9 cellular contexts compared by ENCODE assay signal in genomic region chr12:52171950-52172512, GRCh38. TPM values are rescaled to one million over a fixed set of nuclear protein-coding genes. Genes with fewer than 3 reads are reported as not detected.
DNase-seq lines count a peak whose midpoint lies in the region; ATAC-seq and TF ChIP-seq lines count a peak whose summit lies in the region.
"Had no signal": no experiment of that assay in that cellular context is flagged by ENCODE, and none has a peak within 500 bp of the region (broad histone marks: within the 10 kb centered on the region; RNA-seq: fewer than 3 reads in every experiment).

No MANE protein-coding gene starts in this region.

- TF ChIP-seq CTCF in AG04450 (IDR thresholded peaks at IDR 0.05; ENCODE audit: low read depth, low read length) (peak; percentile 37), GM12875 (IDR thresholded peaks at IDR 0.05; ENCODE audit: borderline replicate concordance, insufficient read depth, low read depth, low read length) (peak; percentile 45; the same call in 1 of the 2 replicates), Panc1 (IDR thresholded peaks at IDR 0.05) (peak; percentile 84), fibroblast of villous mesenchyme (IDR thresholded peaks at IDR 0.05; ENCODE audit: insufficient read depth, low read depth, low read length) (peak; percentile 46)

- POLR2A ChIA-PET in AG04450 (lab: Yijun Ruan, JAX), result no interaction called here
- POLR2A ChIA-PET in Panc1 (lab: Charles Lee), result no interaction called here

- H3K9me3 ChIP-seq in AG04450 (ENCODE audit: control insufficient read depth, insufficient read depth, low read length) (no peaks in the 10 kb centered on the region; the same call in 1 of the 2 replicates), Panc1 (ENCODE audit: control insufficient read depth, insufficient read depth, low read depth, low read length) (no peaks in the 10 kb centered on the region)

- intact Hi-C loops in Panc1 (cut with micrococcal nuclease; ENCODE audit: unreplicated experiment), result no loop called here

- DNase-seq in AG04450 (ENCODE audit: low read depth, low spot score), result no peak
- no peak for DNase-seq in Panc1 (ENCODE audit: low read depth, low spot score)
- no peak for DNase-seq in fibroblast of villous mesenchyme (ENCODE audit: low read depth)
- DNase-seq in NCI-H524 treated with DMSO at 0.1 percent for 48 hours (lab: John Stamatoyannopoulos, UW), result no peak
- no peak for DNase-seq in Ammon's horn (ENCODE audit: low spot score)
- DNase-seq: activated B cell treated with CpG ODN at 0.5 μM for 24 hours had no signal

- CTCF ChIA-PET in AG04450 (lab: Charles Lee) (interaction anchor here (0.5 to 3.0 kb wide), 4 partner anchors 20 to 112 kb away, joined by 3 to 11 read pairs (median 7); partner anchors contain the start of gene KRT80), Panc1 (lab: Charles Lee) (interaction anchor here (0.9 to 1.1 kb wide), 2 partner anchors 26 to 28 kb away, joined by 3 read pairs; no protein-coding TSS in a partner anchor)

- H3K4me3 ChIP-seq in AG04450 (ENCODE audit: low read depth, low read length), result no peak overlapping the region
- no peak overlapping the region for H3K4me3 ChIP-seq in GM12875 (ENCODE audit: low read depth, low read length)
- H3K4me3 ChIP-seq in Panc1 (ENCODE audit: low read depth in 2 of 2, low read length in 2 of 2), result no peak overlapping the region
- no peak overlapping the region for H3K4me3 ChIP-seq in fibroblast of villous mesenchyme (ENCODE audit: low read depth, low read length)

- BruUV-seq in Panc1 (replicated peaks; lab: Mats Ljungman, UMichigan), result no TSS peak

- H3K36me3 ChIP-seq in Panc1 (ENCODE audit: control insufficient read depth, insufficient read depth, low read length), result no peaks in the 10 kb centered on the region

- H3K4me1 ChIP-seq in Panc1 (ENCODE audit: control insufficient read depth, insufficient read depth, low read length), result peaks cover 32% of the 10 kb centered on the region

- H3K27me3 ChIP-seq in AG04450 (ENCODE audit: control insufficient read depth, insufficient read depth, low read length) (no peaks in the 10 kb centered on the region), Panc1 (ENCODE audit: control insufficient read depth, insufficient read depth, low read length) (no peaks in the 10 kb centered on the region)

- H3K27ac ChIP-seq in AG04450 (ENCODE audit: low read depth, low read length) (no peak overlapping the region), Panc1 (ENCODE audit: low read length) (peak overlapping the region; percentile 68)

- ATAC-seq in Panc1 (peak; percentile 18; the same call in 1 of the 2 replicates), HG03378 (IDR thresholded peaks at IDR 0.05; ENCODE audit: unreplicated experiment) (no peak), GM18517 (IDR thresholded peaks at IDR 0.05; ENCODE audit: unreplicated experiment) (no peak)

- in situ Hi-C loops in Panc1 (cut with HindIII; ENCODE audit: low pct_unique_long_range_greater_than_20kb, low sequenced_read_pairs), result no loop called here

RNA-seq across cellular contexts. Expression of gene KRT80, which starts 19.8 kb away (rescaled TPM):
- 2.1 and 2.3 TPM in 2 replicates for polyA plus RNA-seq in AG04450 (2011; rRNA removed)
- polyA minus RNA-seq in AG04450 (2011; rRNA and poly(A)+ RNA removed), result 2.2 and 2.3 TPM in 2 replicates
- total RNA-seq in Panc1 (2021; ENCODE audit: unreplicated experiment) (51.5 TPM), fibroblast of villous mesenchyme (0.32 and 1.3 TPM in 2 replicates)
- 30.3 TPM for polyA plus RNA-seq in Panc1 (2012; ENCODE audit: insufficient read length)
- total RNA-seq: activated B cell treated with CpG ODN at 0.5 μM for 24 hours had no signal

Comparison
In these comparisons a context has a peak if more than half of its experiments do, and no peak if none do; other contexts are left out.
1. RNA of gene KRT80, which starts 19.8 kb away (total RNA-seq): 51.5 TPM in Panc1 (single experiment); 0.32 to 1.3 TPM in fibroblast of villous mesenchyme; every median in the first group is over 10 times any median in the second.
2. Peak in every context shown above with its lines, with median percentiles within 50 percentile points of each other: CTCF ChIP-seq.